Comparison of ENCODE assay signal across 8 cellular contexts in the genomic region with DNA sequence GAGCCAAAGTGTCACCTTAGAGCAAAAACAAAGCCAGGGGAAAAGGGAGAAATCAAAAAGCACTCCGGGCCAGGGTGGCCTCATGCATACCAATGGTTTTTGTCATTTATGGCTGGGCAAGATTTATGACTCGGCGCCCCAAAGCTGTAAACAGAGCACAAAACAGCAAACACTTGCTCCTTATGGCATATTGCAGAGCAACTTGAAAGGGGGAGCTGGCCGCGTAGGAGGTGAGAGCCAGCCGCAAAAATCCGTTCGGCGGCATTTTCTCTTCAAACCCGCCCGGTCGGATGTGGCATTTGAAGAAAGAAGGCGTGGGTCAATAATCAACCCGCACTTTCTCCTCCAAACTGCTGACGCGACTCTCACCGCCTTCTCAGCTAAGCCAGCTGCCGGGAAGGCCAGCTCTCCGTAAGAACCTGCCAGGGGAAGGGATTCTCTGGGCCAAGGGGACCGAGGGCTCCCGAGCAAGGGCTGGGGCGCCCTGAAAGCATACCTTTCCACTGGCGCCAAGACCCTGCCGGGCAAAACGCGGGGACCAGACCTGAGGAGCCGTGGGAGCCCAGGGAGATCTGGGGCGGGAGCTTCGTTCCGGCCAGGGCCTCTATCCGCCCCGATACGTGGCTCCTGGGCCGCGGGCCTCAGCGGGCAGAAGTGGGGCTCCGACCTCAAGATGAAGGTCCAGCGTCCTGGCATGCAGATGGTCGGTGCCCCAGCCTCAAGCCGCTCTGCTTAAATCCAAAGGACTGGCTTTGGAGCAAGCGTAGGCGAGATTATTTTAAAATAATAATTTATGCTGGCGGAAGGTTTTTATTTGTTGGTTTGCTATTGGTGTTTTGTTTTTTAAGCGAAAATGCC. TPM values are rescaled to one million over a fixed set of nuclear protein-coding genes. Genes with fewer than 3 reads are reported as not detected.
A peak's percentile ranks its signal among the peaks of the same experiment; 100 is the strongest.
DNase-seq lines count a peak whose midpoint lies in the region; ATAC-seq and TF ChIP-seq lines count a peak whose summit lies in the region.
"Had no signal": no experiment of that assay in that cellular context is flagged by ENCODE, and none has a peak within 500 bp of the region (broad histone marks: within the 10 kb centered on the region; RNA-seq: fewer than 3 reads in every experiment).

No MANE protein-coding gene starts in this region.

- TF ChIP-seq CTCF in Peyer's patch (IDR thresholded peaks at IDR 0.05) (no peak), foreskin keratinocyte (conservative IDR thresholded peaks at IDR 0.05) (no peak), dorsolateral prefrontal cortex (IDR thresholded peaks at IDR 0.05 in 54 of 56, conservative IDR thresholded peaks at IDR 0.05 in 2 of 56; ENCODE audit: low read depth in 1 of 56, partially characterized antibody in 56 of 56) (no peak), GM13976 (IDR thresholded peaks at IDR 0.05; ENCODE audit: borderline replicate concordance, control extremely low read depth, extremely low read depth, insufficient read depth, missing control alignments) (no peak)

- intact Hi-C loops in dorsolateral prefrontal cortex (cut with DNase I) = no loop called here

- peak; percentile 29 to 37 for TF ChIP-seq POLR2A in Peyer's patch (IDR thresholded peaks at IDR 0.05)

- no peaks in the 10 kb centered on the region for H3K9me3 ChIP-seq in Peyer's patch
- H3K9me3 ChIP-seq in subcutaneous abdominal adipose tissue (ENCODE audit: control insufficient read depth in 5 of 5, low read length in 5 of 5) = no peaks in the 10 kb centered on the region

- peak overlapping the region in 4 of 5 donors; percentile 8 to 71 (median 62) for H3K9ac ChIP-seq in subcutaneous abdominal adipose tissue (ENCODE audit: low read length in 5 of 5)

- H3K27ac ChIP-seq in Peyer's patch = peak overlapping the region; percentile 51 to 93 (median 85)
- no peak overlapping the region for H3K27ac ChIP-seq in foreskin keratinocyte
- peak overlapping the region; percentile 80 for H3K27ac ChIP-seq in subcutaneous abdominal adipose tissue (ENCODE audit: low read depth, low read length)
- no peak overlapping the region for H3K27ac ChIP-seq in dorsolateral prefrontal cortex

- H3K36me3 ChIP-seq in Peyer's patch (no peaks in the 10 kb centered on the region), subcutaneous abdominal adipose tissue (ENCODE audit: control insufficient read depth in 5 of 5, insufficient read depth in 5 of 5, low read length in 5 of 5) (peaks cover 0 to 3% (median 0%) of the 10 kb centered on the region in 5 donors)

- H3K4me1 ChIP-seq in Peyer's patch = peaks cover 0 to 73% (median 0%) of the 10 kb centered on the region in 4 donors
- peaks cover 26% of the 10 kb centered on the region for H3K4me1 ChIP-seq in foreskin keratinocyte
- peaks cover 10 to 92% (median 74%) of the 10 kb centered on the region in 5 donors for H3K4me1 ChIP-seq in subcutaneous abdominal adipose tissue (ENCODE audit: control insufficient read depth in 5 of 5, insufficient read depth in 5 of 5, low read length in 5 of 5)

- in situ Hi-C loops in GM13976 (cut with MboI; ENCODE audit: low sequenced_read_pairs, unreplicated experiment) = no loop called here

- H3K27me3 ChIP-seq in Peyer's patch = no peaks in the 10 kb centered on the region
- H3K27me3 ChIP-seq in foreskin keratinocyte = no peaks in the 10 kb centered on the region
- H3K27me3 ChIP-seq in subcutaneous abdominal adipose tissue (ENCODE audit: control insufficient read depth in 5 of 5, insufficient read depth in 4 of 5, low read length in 5 of 5) = no peaks in the 10 kb centered on the region
- H3K27me3 ChIP-seq in dorsolateral prefrontal cortex = peaks cover 26 to 100% (median 97%) of the 10 kb centered on the region in 45 donors

- peak in 2 of 3 donors; percentile 73 to 80 for DNase-seq in Peyer's patch
- peak in 1 of 2 donors; percentile 62 for DNase-seq in foreskin keratinocyte
- no peak for DNase-seq in dorsolateral prefrontal cortex
- DNase-seq in GM13976 (ENCODE audit: low spot score) = no peak
- DNase-seq in DMS79 treated with DMSO at 0.1 percent for 48 hours (lab: John Stamatoyannopoulos, UW) = no peak
- DNase-seq: activated T-cell treated with anti-CD3 and anti-CD28 coated beads, Interleukin-2, amount 50 U/mL, for 48 hours; stimulated activated naive CD4-positive, alpha-beta T cell treated with Interleukin-2 at 50 U/mL for 16 hours had no signal

- peak overlapping the region; percentile 13 to 60 (median 36) for H3K4me3 ChIP-seq in Peyer's patch
- H3K4me3 ChIP-seq in subcutaneous abdominal adipose tissue (ENCODE audit: low read depth in 1 of 5, low read length in 5 of 5) = peak overlapping the region; percentile 2 to 54 (median 27)
- H3K4me3 ChIP-seq in dorsolateral prefrontal cortex = no peak overlapping the region

- peak; percentile 51 for ATAC-seq in foreskin keratinocyte

RNA-seq across cellular contexts. Expression of a gene that starts 12.9 kb away (rescaled TPM):
- total RNA-seq in Peyer's patch = 10 to 100 TPM in 1 of 4 donors, 1 to 10 TPM in 3; 4.7 to 24.8 (median 8.9) TPM
- total RNA-seq in foreskin keratinocyte = 0.25 and 0.31 TPM in 2 replicates
- polyA plus RNA-seq in foreskin keratinocyte = 0.27 and 0.46 TPM in 2 replicates
- not detected for total RNA-seq in dorsolateral prefrontal cortex

RNA-seq across cellular contexts. Expression of a gene that starts 15.2 kb away (rescaled TPM):
- 10 to 100 TPM in 1 of 4 donors, 1 to 10 TPM in 3; 2.6 to 11.5 (median 5.9) TPM for total RNA-seq in Peyer's patch
- total RNA-seq in foreskin keratinocyte = 0.82 and 1.6 TPM in 2 replicates
- polyA plus RNA-seq in foreskin keratinocyte = 1.3 and 2.3 TPM in 2 replicates
- under 1 TPM in 2 of 120 experiments, not detected in 118; 0.38 to 0.66 TPM for total RNA-seq in dorsolateral prefrontal cortex

RNA-seq across cellular contexts. Expression of a gene that starts 19.6 kb away (rescaled TPM):
- total RNA-seq in Peyer's patch (1 to 10 TPM; 1.7 to 5.3 (median 1.9) TPM), foreskin keratinocyte (7.5 and 8.3 TPM in 2 replicates), dorsolateral prefrontal cortex (under 1 TPM in 2 of 120 experiments, not detected in 118; 0.21 to 0.27 TPM)
- polyA plus RNA-seq in foreskin keratinocyte = 6.3 and 8.2 TPM in 2 replicates

RNA-seq across cellular contexts. Expression of a gene that starts 28.1 kb away (rescaled TPM):
- 10 to 100 TPM in 3 of 4 donors, 1 to 10 TPM in 1; 8.3 to 24.3 (median 20.1) TPM for total RNA-seq in Peyer's patch
- 3.8 and 4.3 TPM in 2 replicates for total RNA-seq in foreskin keratinocyte
- polyA plus RNA-seq in foreskin keratinocyte = 2.4 and 3.0 TPM in 2 replicates
- 1 to 10 TPM in 1 of 120 experiments, under 1 TPM in 1, not detected in 118; 0.35 to 1.8 TPM for total RNA-seq in dorsolateral prefrontal cortex

RNA-seq across cellular contexts. Expression of a gene that starts 32.2 kb away (rescaled TPM):
- 10 to 100 TPM; 18.7 to 45.0 (median 30.7) TPM for total RNA-seq in Peyer's patch
- 2.6 and 3.4 TPM in 2 replicates for total RNA-seq in foreskin keratinocyte
- polyA plus RNA-seq in foreskin keratinocyte = 0.31 and 0.40 TPM in 2 replicates
- total RNA-seq in dorsolateral prefrontal cortex = not detected

Comparison
In these comparisons a context has a peak if more than half of its experiments do, and no peak if none do; other contexts are left out.
1. DNase-seq: peak in Peyer's patch (2 of 3); none in dorsolateral prefrontal cortex (0 of 10), GM13976 (single experiment) and DMS79 treated with DMSO at 0.1 percent for 48 hours (single experiment).
2. H3K27ac ChIP-seq: peak in Peyer's patch (4 of 4) and subcutaneous abdominal adipose tissue (single experiment); none in foreskin keratinocyte (single experiment) and dorsolateral prefrontal cortex (0 of 59).
3. H3K4me3 ChIP-seq: peak in Peyer's patch (4 of 4) and subcutaneous abdominal adipose tissue (5 of 5); none in dorsolateral prefrontal cortex (0 of 59).